ENCODE assay signal across 21 cellular contexts in the genomic region with DNA sequence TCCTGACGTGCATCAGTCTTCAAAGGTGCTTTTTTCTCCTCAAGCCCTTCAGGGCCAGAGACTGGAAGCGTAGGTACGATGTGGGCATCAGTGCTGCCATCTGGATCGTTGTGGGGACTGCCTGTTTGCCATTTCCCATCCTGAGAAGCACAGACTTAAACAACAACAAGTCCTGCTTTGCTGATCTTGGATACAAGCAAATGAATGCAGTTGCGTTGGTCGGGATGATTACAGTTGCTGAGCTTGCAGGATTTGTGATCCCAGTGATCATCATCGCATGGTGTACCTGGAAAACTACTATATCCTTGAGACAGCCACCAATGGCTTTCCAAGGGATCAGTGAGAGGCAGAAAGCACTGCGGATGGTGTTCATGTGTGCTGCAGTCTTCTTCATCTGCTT. TPM values are rescaled to one million over a fixed set of nuclear protein-coding genes. Genes with fewer than 3 reads are reported as not detected.
A peak's percentile ranks its signal among the peaks of the same experiment; 100 is the strongest.
DNase-seq lines count a peak whose midpoint lies in the region; ATAC-seq, FAIRE-seq and TF ChIP-seq lines count a peak whose summit lies in the region.
"Had no signal": no experiment of that assay in that cellular context is flagged by ENCODE, and none has a peak within 500 bp of the region (broad histone marks: within the 10 kb centered on the region; RNA-seq: fewer than 3 reads in every experiment).

No MANE protein-coding gene starts in this region.

- no peak for FAIRE-seq in GM12878 (lab: Jason Lieb, UNC)
- FAIRE-seq: H54 had no signal

- peak overlapping the region; percentile 64 for H3K27ac Mint-ChIP-seq in activated naive CD8-positive, alpha-beta T cell
- no peak overlapping the region for H3K27ac Mint-ChIP-seq in activated naive CD8-positive, alpha-beta T cell treated with anti-CD3 and anti-CD28 coated beads, Interleukin-2, amount 50 U/mL, for 24 hours
- H3K27ac Mint-ChIP-seq in T-cell = peak overlapping the region; percentile 19 to 35
- H3K27ac Mint-ChIP-seq: GM23338 had no signal

- H3K36me3 ChIP-seq in GM12878 (ENCODE audit: control insufficient read depth in 2 of 2, insufficient read depth in 2 of 2, low read length in 1 of 2) = peaks cover 13 to 35% of the 10 kb centered on the region in 2 experiments
- H3K36me3 ChIP-seq: BLaER1 had no signal

- H3K4me1 Mint-ChIP-seq in activated naive CD8-positive, alpha-beta T cell (ENCODE audit: low read depth) = peaks cover 66% of the 10 kb centered on the region
- H3K4me1 Mint-ChIP-seq in activated naive CD8-positive, alpha-beta T cell treated with anti-CD3 and anti-CD28 coated beads, Interleukin-2, amount 50 U/mL, for 24 hours = peaks cover 58% of the 10 kb centered on the region
- H3K4me1 Mint-ChIP-seq in T-cell = peaks cover 67 to 85% (median 69%) of the 10 kb centered on the region in 3 donors
- H3K4me1 Mint-ChIP-seq: GM23338 had no signal

- H3K27me3 ChIP-seq in GM12878 (replicated peaks in 1 of 2; ENCODE audit: control insufficient read depth in 2 of 2, insufficient read depth in 2 of 2, low read length in 1 of 2) = no peaks in the 10 kb centered on the region

- peaks cover 51% of the 10 kb centered on the region for H3K79me2 ChIP-seq in GM12878 (ENCODE audit: control insufficient read depth, insufficient read depth, low read length)

- no peak for DNase-seq in activated naive CD8-positive, alpha-beta T cell treated with anti-CD3 and anti-CD28 coated beads, Interleukin-2, amount 50 U/mL, for 24 hours
- DNase-seq in T-cell = no peak
- no peak for DNase-seq in GM12878 (ENCODE audit: low read depth, low spot score)
- DNase-seq in mesenteric fat pad (ENCODE audit: low spot score) = no peak
- DNase-seq in Right ventricle myocardium inferior (ENCODE audit: missing footprints) = no peak
- DNase-seq: 8988T; Calu3; CD8-positive, alpha-beta T cell; DMS79 treated with DMSO at 0.1 percent for 48 hours; GF-D8; HCEC 1CT had no signal

- TF ChIP-seq POLR2A in GM12878 (IDR thresholded peaks at IDR 0.05; ENCODE audit: low read depth, low read length) = no peak

- no peak overlapping the region for H3K27ac ChIP-seq in GM12878 (ENCODE audit: control insufficient read depth, insufficient read depth)
- H3K27ac ChIP-seq: BLaER1, HL-60 had no signal

- H3K4me3 ChIP-seq in GM12878 = no peak overlapping the region
- H3K4me3 ChIP-seq: BLaER1, GM23338 had no signal

- SMC1A ChIA-PET in GM12878 (lab: Charles Lee; ENCODE audit: uncharacterized antibody, unreplicated experiment) = no interaction called here

- peaks cover 21% of the 10 kb centered on the region; the same call in 2 of the 3 replicates for H3K9me3 ChIP-seq in GM12878 (replicated peaks; ENCODE audit: control insufficient read depth, insufficient read depth, low read length)
- H3K9me3 ChIP-seq: BLaER1 had no signal

- in situ Hi-C loops in GM12878 (cut with MboI) = no loop called here

- no peak for ATAC-seq in activated naive CD8-positive, alpha-beta T cell treated with anti-CD3 and anti-CD28 coated beads, Interleukin-2, amount 50 U/mL, for 24 hours
- ATAC-seq in T-cell (replicated peaks in 1 of 4) (no peak), GM12878 (no peak), HG03135 (IDR thresholded peaks at IDR 0.05; ENCODE audit: unreplicated experiment) (no peak), Right ventricle myocardium inferior (no peak)
- ATAC-seq: CD8-positive, alpha-beta T cell; GM23338 had no signal

- H2AFZ ChIP-seq in GM12878 (ENCODE audit: control insufficient read depth, low read depth, low read length) = no peak overlapping the region
- H2AFZ ChIP-seq: GM23338 had no signal

- no peak for TF ChIP-seq RAD21 in GM12878 (IDR thresholded peaks at IDR 0.05; ENCODE audit: insufficient read depth, low read depth, low read length)

- intact Hi-C loops in GM12878 (cut with micrococcal nuclease; ENCODE audit: unreplicated experiment) (no loop called here), Right ventricle myocardium inferior (cut with DNase I) (no loop called here)

- TF ChIP-seq CTCF in GM12878 (IDR thresholded peaks at IDR 0.05 in 2 of 3, conservative IDR thresholded peaks at IDR 0.05 in 1 of 3; ENCODE audit: control insufficient read depth in 2 of 3, extremely low read depth in 1 of 3, insufficient read depth in 1 of 3, low read depth in 3 of 3, low read length in 3 of 3) = no peak

- BruUV-seq in GM12878 (replicated peaks; lab: Mats Ljungman, UMichigan) = no TSS peak

- POLR2A ChIA-PET in T-cell (lab: Charles Lee) (no interaction called here), GM12878 (lab: Charles Lee) (no interaction called here)

- no peaks in the 10 kb centered on the region for H3K27me3 Mint-ChIP-seq in activated naive CD8-positive, alpha-beta T cell
- H3K27me3 Mint-ChIP-seq in activated naive CD8-positive, alpha-beta T cell treated with anti-CD3 and anti-CD28 coated beads, Interleukin-2, amount 50 U/mL, for 24 hours = no peaks in the 10 kb centered on the region
- peaks cover 0 to 3% of the 10 kb centered on the region in 2 donors for H3K27me3 Mint-ChIP-seq in T-cell

- H4K20me1 ChIP-seq in GM12878 (ENCODE audit: control insufficient read depth, insufficient read depth) = no peaks in the 10 kb centered on the region; the same call in 1 of the 2 replicates
- H4K20me1 ChIP-seq: BLaER1 had no signal

- H3K36me3 Mint-ChIP-seq in activated naive CD8-positive, alpha-beta T cell = peaks cover 42% of the 10 kb centered on the region
- H3K36me3 Mint-ChIP-seq in activated naive CD8-positive, alpha-beta T cell treated with anti-CD3 and anti-CD28 coated beads, Interleukin-2, amount 50 U/mL, for 24 hours (ENCODE audit: low read depth) = peaks cover 70% of the 10 kb centered on the region
- H3K36me3 Mint-ChIP-seq in T-cell = peaks cover 67% of the 10 kb centered on the region
- H3K36me3 Mint-ChIP-seq: CD14-positive monocyte had no signal

- no peak overlapping the region for H3K9ac ChIP-seq in GM12878 (ENCODE audit: control insufficient read depth, insufficient read depth, low read length)
- H3K9ac ChIP-seq: BLaER1 had no signal

- H3K4me1 ChIP-seq in GM12878 (ENCODE audit: control insufficient read depth, insufficient read depth, low read length) = peaks cover 28% of the 10 kb centered on the region
- H3K4me1 ChIP-seq: BLaER1 had no signal

- 90% methylated on average over 8 of the region's 8 CpGs for WGBS in GM12878 (ENCODE audit: insufficient coverage, insufficient replicate concordance, low lambda C conversion rate, missing lambda C conversion rate)

- no peak overlapping the region for H3K4me3 Mint-ChIP-seq in activated naive CD8-positive, alpha-beta T cell
- no peak overlapping the region for H3K4me3 Mint-ChIP-seq in activated naive CD8-positive, alpha-beta T cell treated with anti-CD3 and anti-CD28 coated beads, Interleukin-2, amount 50 U/mL, for 24 hours
- no peak overlapping the region for H3K4me3 Mint-ChIP-seq in T-cell
- H3K4me3 Mint-ChIP-seq: CD14-positive monocyte; CD8-positive, alpha-beta T cell; GM23338 had no signal

- H3K4me2 ChIP-seq in GM12878 (ENCODE audit: control insufficient read depth, insufficient read depth) = no peak overlapping the region
- H3K4me2 ChIP-seq: BLaER1, GM23338 had no signal

- peaks cover 3% of the 10 kb centered on the region for H3K9me3 Mint-ChIP-seq in activated naive CD8-positive, alpha-beta T cell (ENCODE audit: low read depth)
- H3K9me3 Mint-ChIP-seq in activated naive CD8-positive, alpha-beta T cell treated with anti-CD3 and anti-CD28 coated beads, Interleukin-2, amount 50 U/mL, for 24 hours = peaks cover 15% of the 10 kb centered on the region
- H3K9me3 Mint-ChIP-seq in T-cell = peaks cover 0 to 4% (median 4%) of the 10 kb centered on the region in 3 donors
- H3K9me3 Mint-ChIP-seq: GM23338 had no signal

- TF ChIP-seq EP300 in GM12878 (IDR thresholded peaks at IDR 0.05; ENCODE audit: borderline replicate concordance in 1 of 2, control insufficient read depth in 1 of 2, low read depth in 2 of 2, low read length in 2 of 2) = no peak

- CTCF ChIA-PET in T-cell (lab: Charles Lee) = no interaction called here
- CTCF ChIA-PET in GM12878 (lab: Yijun Ruan, JAX) = no interaction called here

- RAD21 ChIA-PET in GM12878 (lab: Charles Lee; ENCODE audit: unreplicated experiment) = no interaction called here

TF ChIP-seq in GM12878, 131 proteins besides CTCF, POLR2A, EP300 and RAD21:
- peak; percentile 51; the same call in 1 of the 2 replicates for TF ChIP-seq POLR2AphosphoS5 (IDR thresholded peaks at IDR 0.05; ENCODE audit: low read length)
- TF ChIP-seq, protein P1, sequence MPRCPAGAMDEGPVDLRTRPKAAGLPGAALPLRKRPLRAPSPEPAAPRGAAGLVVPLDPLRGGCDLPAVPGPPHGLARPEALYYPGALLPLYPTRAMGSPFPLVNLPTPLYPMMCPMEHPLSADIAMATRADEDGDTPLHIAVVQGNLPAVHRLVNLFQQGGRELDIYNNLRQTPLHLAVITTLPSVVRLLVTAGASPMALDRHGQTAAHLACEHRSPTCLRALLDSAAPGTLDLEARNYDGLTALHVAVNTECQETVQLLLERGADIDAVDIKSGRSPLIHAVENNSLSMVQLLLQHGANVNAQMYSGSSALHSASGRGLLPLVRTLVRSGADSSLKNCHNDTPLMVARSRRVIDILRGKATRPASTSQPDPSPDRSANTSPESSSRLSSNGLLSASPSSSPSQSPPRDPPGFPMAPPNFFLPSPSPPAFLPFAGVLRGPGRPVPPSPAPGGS (IDR thresholded peaks at IDR 0.05; ENCODE audit: borderline replicate concordance, insufficient read depth, low read depth, low read length, poor library complexity, severe bottlenecking) = no peak
TF ChIP-seq in GM12878: peak in this region for 1.

RNA-seq across cellular contexts. Expression of a gene that starts 15.7 kb away (rescaled TPM):
- total RNA-seq in T-cell = 10 to 100 TPM; 49.9 to 71.9 (median 67.4) TPM
- total RNA-seq in GM12878 (2013; cell fraction: nucleolus; rRNA removed) = 209 and 224 TPM in 2 replicates
- total RNA-seq in GM12878 (2014; rRNA removed) = 104 and 121 TPM in 2 replicates
- 98.5 and 102 TPM in 2 replicates for total RNA-seq in GM12878 (2014; rRNA removed; fragmentation: Illumina TruSeq; extraction: Trizol)
- total RNA-seq in GM12878 (2021) = 72.2 TPM in 2 replicates
- 173 TPM for polyA plus RNA-seq in GM12878 (2011; ENCODE audit: low read depth)
- 272 and 288 TPM in 2 replicates for polyA plus RNA-seq in GM12878 (2011; rRNA removed)
- polyA plus RNA-seq in GM12878 (2011; cell fraction: cytosol; rRNA removed) = 219 and 229 TPM in 2 replicates
- 147 and 168 TPM in 2 replicates for polyA plus RNA-seq in GM12878 (2011; cell fraction: nucleus; rRNA removed)
- polyA plus RNA-seq in GM12878 (2012) = 74.9 and 78.9 TPM in 2 replicates
- 152 and 185 TPM in 2 replicates for polyA plus RNA-seq in GM12878 (2014; fragmentation: Illumina TruSeq; extraction: Trizol)
- polyA plus RNA-seq in GM12878 (2014; fragmentation: Nextera tagmentation; extraction: Ambion mirVana) = 10 to 100 TPM; 43.8 to 71.9 TPM
- 44.1 and 56.9 TPM in 2 replicates for polyA plus RNA-seq in GM12878 (2014; rRNA removed)
- polyA plus RNA-seq in GM12878 (2016; fragmentation: Nextera tagmentation; extraction: Ambion mirVana) = 10 to 100 TPM; 56.2 to 60.6 TPM
- 400 and 524 TPM in 2 replicates for polyA minus RNA-seq in GM12878 (2011; rRNA and poly(A)+ RNA removed)
- polyA minus RNA-seq in GM12878 (2011; cell fraction: cytosol; rRNA and poly(A)+ RNA removed) = 93.9 and 101 TPM in 2 replicates
- 77.6 and 102 TPM in 2 replicates for polyA minus RNA-seq in GM12878 (2011; cell fraction: nucleus; rRNA and poly(A)+ RNA removed)
- 0.19 TPM for total RNA-seq in mesenteric fat pad
- not detected for total RNA-seq in Right ventricle myocardium inferior
- total RNA-seq: A673, Calu3, GM23338, HT1080 had no signal
- polyA plus RNA-seq: AG04450, GM23338 had no signal

Comparison
In these comparisons a context has a peak if more than half of its experiments do, and no peak if none do; other contexts are left out.
1. RNA of a gene that starts 15.7 kb away (total RNA-seq): 72.2 to 224 TPM in GM12878 and 49.9 to 71.9 TPM in T-cell; 0.19 TPM in mesenteric fat pad (single experiment) and not detected in Right ventricle myocardium inferior (single experiment); every median in the first group is over 10 times any median in the second.